9 cellular contexts compared by ENCODE assay signal in the genomic region with DNA sequence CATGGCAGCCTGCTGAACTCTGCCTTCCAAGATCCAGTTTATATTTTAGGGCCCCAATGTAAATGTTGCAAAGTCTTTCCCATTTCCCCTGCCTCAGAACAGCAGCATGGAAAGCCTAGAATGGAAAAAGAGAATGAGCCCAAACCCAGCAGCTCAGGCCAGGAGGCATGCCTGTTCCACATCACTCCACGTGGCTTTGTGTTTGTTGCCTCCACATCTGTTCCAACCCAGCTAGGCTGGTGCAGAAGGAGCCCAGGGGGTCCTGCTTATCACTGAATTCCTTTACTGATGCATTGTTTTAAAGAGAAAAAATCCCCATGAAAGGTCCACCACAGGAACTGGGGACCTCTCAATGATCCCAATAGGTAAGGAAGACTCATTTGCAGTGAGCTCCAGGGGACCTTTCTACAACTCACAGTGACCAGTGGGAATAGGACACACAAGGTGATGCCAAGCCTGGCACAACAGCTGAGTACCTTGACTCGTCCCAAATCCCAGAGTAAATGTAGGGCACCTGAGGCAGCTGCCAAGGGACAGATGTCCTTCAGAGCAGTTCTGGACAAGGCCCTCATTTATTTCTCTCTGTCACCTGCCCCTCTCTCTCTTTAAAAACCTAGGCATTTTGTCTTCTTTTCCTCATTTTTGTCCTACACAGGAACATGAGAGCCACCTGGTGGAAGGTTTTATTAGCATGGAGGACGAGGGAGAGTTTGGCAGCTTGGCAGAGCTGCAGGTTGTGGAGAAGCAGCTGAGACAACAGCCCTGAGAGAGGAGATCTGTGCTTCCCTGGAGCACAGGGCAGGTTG. TPM values are rescaled to one million over a fixed set of nuclear protein-coding genes. Genes with fewer than 3 reads are reported as not detected.
DNase-seq lines count a peak whose midpoint lies in the region; ATAC-seq and TF ChIP-seq lines count a peak whose summit lies in the region.
"Had no signal": no experiment of that assay in that cellular context is flagged by ENCODE, and none has a peak within 500 bp of the region (broad histone marks: within the 10 kb centered on the region; RNA-seq: fewer than 3 reads in every experiment).

No MANE protein-coding gene starts in this region.

- peaks cover 4 to 9% of the 10 kb centered on the region in 2 donors for H3K9me3 Mint-ChIP-seq in natural killer cell
- H3K9me3 Mint-ChIP-seq in natural killer cell treated with Interleukin-12 subunit alpha and Interleukin-12 subunit beta and Interleukin-15 and Interleukin-18, amount 100 ng/mL, for 72 hours: peaks cover 5% of the 10 kb centered on the region

- intact Hi-C loops in natural killer cell (cut with micrococcal nuclease): no loop called here

- H3K36me3 Mint-ChIP-seq in natural killer cell: peaks cover 9% of the 10 kb centered on the region
- peaks cover 9% of the 10 kb centered on the region for H3K36me3 Mint-ChIP-seq in natural killer cell treated with Interleukin-12 subunit alpha and Interleukin-12 subunit beta and Interleukin-15 and Interleukin-18, amount 100 ng/mL, for 72 hours

- TF ChIP-seq CTCF in natural killer cell (IDR thresholded peaks at IDR 0.05) (no peak), epithelial cell of esophagus (IDR thresholded peaks at IDR 0.05; ENCODE audit: insufficient read depth, low read depth, low read length, missing control alignments) (peak; percentile 49)

- H3K27ac Mint-ChIP-seq in natural killer cell: no peak overlapping the region
- H3K27ac Mint-ChIP-seq in natural killer cell treated with Interleukin-12 subunit alpha and Interleukin-12 subunit beta and Interleukin-15 and Interleukin-18, amount 100 ng/mL, for 72 hours: no peak overlapping the region
- H3K27ac Mint-ChIP-seq: activated naive CD4-positive, alpha-beta T cell treated with anti-CD3 and anti-CD28 coated beads, Interleukin-2, amount 50 U/mL, for 24 hours had no signal

- no peak for DNase-seq in natural killer cell
- no peak for DNase-seq in natural killer cell treated with Interleukin-12 subunit alpha and Interleukin-12 subunit beta and Interleukin-15 and Interleukin-18, amount 100 ng/mL, for 72 hours (ENCODE audit: low spot score)
- peak; percentile 57 for DNase-seq in NCI-H774 (lab: John Stamatoyannopoulos, UW)
- DNase-seq in epithelial cell of esophagus (ENCODE audit: low read depth): peak; percentile 34
- peak; percentile 20 for DNase-seq in retina
- DNase-seq in NCI-H2171 (lab: John Stamatoyannopoulos, UW): no peak

- H3K4me3 Mint-ChIP-seq in natural killer cell: no peak overlapping the region
- H3K4me3 Mint-ChIP-seq in natural killer cell treated with Interleukin-12 subunit alpha and Interleukin-12 subunit beta and Interleukin-15 and Interleukin-18, amount 100 ng/mL, for 72 hours: no peak overlapping the region
- H3K4me3 Mint-ChIP-seq: activated naive CD4-positive, alpha-beta T cell treated with anti-CD3 and anti-CD28 coated beads, Interleukin-2, amount 50 U/mL, for 24 hours had no signal

- H3K4me3 ChIP-seq in epithelial cell of esophagus (ENCODE audit: low read length): no peak overlapping the region

- H3K4me1 Mint-ChIP-seq in natural killer cell: peaks cover 0 to 5% of the 10 kb centered on the region in 2 donors
- no peaks in the 10 kb centered on the region for H3K4me1 Mint-ChIP-seq in natural killer cell treated with Interleukin-12 subunit alpha and Interleukin-12 subunit beta and Interleukin-15 and Interleukin-18, amount 100 ng/mL, for 72 hours (ENCODE audit: low read depth in 2 of 2)
- H3K4me1 Mint-ChIP-seq: activated naive CD4-positive, alpha-beta T cell treated with anti-CD3 and anti-CD28 coated beads, Interleukin-2, amount 50 U/mL, for 24 hours had no signal

- H3K27me3 Mint-ChIP-seq in natural killer cell (ENCODE audit: low read depth in 2 of 2): peaks cover 3 to 17% of the 10 kb centered on the region in 2 donors
- peaks cover 8 to 11% of the 10 kb centered on the region in 2 donors for H3K27me3 Mint-ChIP-seq in natural killer cell treated with Interleukin-12 subunit alpha and Interleukin-12 subunit beta and Interleukin-15 and Interleukin-18, amount 100 ng/mL, for 72 hours

- ATAC-seq in natural killer cell: peak in 2 of 3 donors; percentile 44 to 48
- ATAC-seq in natural killer cell treated with Interleukin-12 subunit alpha and Interleukin-12 subunit beta and Interleukin-15 and Interleukin-18, amount 100 ng/mL, for 72 hours: no peak
- no peak for ATAC-seq in GM18858 (IDR thresholded peaks at IDR 0.05; ENCODE audit: unreplicated experiment)
- no peak for ATAC-seq in GM18907 (IDR thresholded peaks at IDR 0.05; ENCODE audit: unreplicated experiment)

RNA-seq across cellular contexts. Expression of a gene that starts 41.7 kb away (rescaled TPM):
- total RNA-seq in natural killer cell: 1 to 10 TPM; 4.8 to 9.5 (median 5.3) TPM
- under 1 TPM; 0.31 to 0.59 TPM for total RNA-seq in natural killer cell treated with Interleukin-12 subunit alpha and Interleukin-12 subunit beta and Interleukin-15 and Interleukin-18, amount 100 ng/mL, for 72 hours

Comparison
In these comparisons a context has a peak if more than half of its experiments do, and no peak if none do; other contexts are left out.
1. ATAC-seq: peak in natural killer cell (2 of 3); none in natural killer cell treated with Interleukin-12 subunit alpha and Interleukin-12 subunit beta and Interleukin-15 and Interleukin-18, amount 100 ng/mL, for 72 hours (0 of 2), GM18858 (single experiment) and GM18907 (single experiment).
2. DNase-seq: peak in NCI-H774 (single experiment), epithelial cell of esophagus (single experiment) and retina (single experiment); none in natural killer cell (single experiment), natural killer cell treated with Interleukin-12 subunit alpha and Interleukin-12 subunit beta and Interleukin-15 and Interleukin-18, amount 100 ng/mL, for 72 hours (single experiment) and NCI-H2171 (single experiment).